Comparison of ENCODE assay signal across 2 cellular contexts in the genomic region with DNA sequence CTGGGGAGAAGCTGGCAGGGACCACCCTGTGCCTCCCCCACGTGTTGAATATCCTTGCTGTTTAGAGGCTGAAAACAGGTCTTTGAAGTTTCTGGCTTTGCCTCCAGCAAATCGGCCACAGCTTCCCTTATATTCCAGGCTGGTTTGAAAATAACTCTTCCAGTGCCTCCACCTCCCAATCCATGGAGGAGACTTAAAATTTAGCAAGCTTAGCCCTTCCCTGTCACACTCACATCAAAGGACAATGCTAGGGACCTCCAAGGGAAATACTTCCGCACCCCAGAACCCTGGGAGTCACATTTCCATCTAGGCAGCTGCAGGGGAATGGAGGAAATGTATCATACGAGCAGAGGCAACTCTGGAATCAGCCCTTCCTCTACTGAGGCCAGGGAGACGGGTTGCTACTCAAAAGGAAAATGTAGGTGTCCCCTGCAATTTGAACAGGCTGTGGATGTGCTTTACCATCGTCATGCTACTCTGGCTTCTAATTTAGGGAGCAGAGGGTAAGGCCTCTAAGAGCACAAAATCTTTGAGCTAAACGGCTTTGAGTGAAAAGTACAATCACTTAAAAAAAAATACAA.
TF ChIP-seq lines count a peak whose summit lies in the region.

No MANE protein-coding gene starts in this region.

TF ChIP-seq in H1, 55 proteins besides CTCF, POLR2A, EP300 and RAD21:
- TF ChIP-seq SUZ12 (IDR thresholded peaks at IDR 0.05; ENCODE audit: low read length) (no peak), RBBP5 (IDR thresholded peaks at IDR 0.05; ENCODE audit: borderline replicate concordance, low read depth, low read length) (no peak), JUN (IDR thresholded peaks at IDR 0.05; ENCODE audit: low read depth, low read length) (no peak), TBP (IDR thresholded peaks at IDR 0.05; ENCODE audit: low read depth, low read length) (no peak), CBX8 (IDR thresholded peaks at IDR 0.05; ENCODE audit: borderline replicate concordance, low read depth, low read length) (no peak), RNF2 (IDR thresholded peaks at IDR 0.05; ENCODE audit: borderline replicate concordance, low read depth, low read length, missing control alignments, poor library complexity, severe bottlenecking) (no peak)

TF ChIP-seq in GM12891, 5 proteins besides CTCF, POLR2A, EP300 and RAD21:
- TF ChIP-seq POLR2AphosphoS5 (IDR thresholded peaks at IDR 0.05; ENCODE audit: low read depth, low read length) (no peak), PAX5 (IDR thresholded peaks at IDR 0.05; ENCODE audit: insufficient read depth, low read length, severe bottlenecking) (no peak), SPI1 (IDR thresholded peaks at IDR 0.05; ENCODE audit: low read depth, low read length) (no peak), POU2F2 (IDR thresholded peaks at IDR 0.05; ENCODE audit: low read depth, low read length) (no peak), TAF1 (IDR thresholded peaks at IDR 0.05; ENCODE audit: low read depth, low read length) (no peak)
